ENCODE assay signal across 1 cellular context in the genomic region with DNA sequence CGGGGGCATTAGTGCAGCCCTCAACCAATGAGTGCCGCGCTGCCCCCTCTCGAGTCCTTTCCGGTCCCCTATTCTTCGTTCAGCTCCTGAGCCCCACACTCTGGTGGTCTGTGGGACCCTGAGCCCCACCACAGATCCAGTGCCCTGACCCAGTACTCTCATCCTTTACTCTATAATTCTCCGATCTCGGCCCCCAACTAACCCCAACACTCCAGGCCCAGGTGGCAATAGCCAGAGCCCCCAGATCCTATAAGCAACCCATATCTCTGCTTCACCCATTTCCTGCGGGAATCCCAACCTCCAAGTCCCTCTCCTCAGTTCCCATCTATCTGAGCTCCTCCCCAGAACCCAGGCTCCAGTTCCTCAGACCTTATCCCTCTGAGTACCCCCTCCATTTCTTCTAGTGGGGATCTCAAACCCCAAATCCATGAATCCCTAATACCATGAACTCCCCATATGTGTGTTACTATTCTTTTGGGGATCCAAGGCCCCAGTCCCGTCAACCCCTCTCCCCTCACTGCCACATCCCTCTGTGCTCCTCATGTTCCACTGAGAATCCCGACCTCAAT.
A peak's percentile ranks its signal among the peaks of the same experiment; 100 is the strongest.
TF ChIP-seq lines count a peak whose summit lies in the region.

No MANE protein-coding gene starts in this region.

TF ChIP-seq in K562, 482 proteins besides CTCF, POLR2A, EP300 and RAD21:
- TF ChIP-seq ETV1 (tag; conservative IDR thresholded peaks at IDR 0.05; ENCODE audit: low read depth): 0 out of 2 replicates have a peak, but pooled peaks have one; percentile 38
- peak in 1 of 2 experiments; percentile 5; a peak in 1 of 4 replicates for TF ChIP-seq MAZ (CRISPR knock-in tag; conservative IDR thresholded peaks at IDR 0.05 in 1 of 2, IDR thresholded peaks at IDR 0.05 in 1 of 2)
- TF ChIP-seq RBFOX2 (IDR thresholded peaks at IDR 0.05; ENCODE audit: low read depth, low read length): peak; percentile 60; the same call in 1 of the 2 replicates
- no peak for TF ChIP-seq HNRNPL (IDR thresholded peaks at IDR 0.05; ENCODE audit: low read depth, low read length)
- no peak for TF ChIP-seq MYC (IDR thresholded peaks at IDR 0.05; ENCODE audit: low read depth, low read length)
- peak; percentile 23; the same call in 1 of the 2 replicates for TF ChIP-seq MYC (CRISPR knock-in tag; IDR thresholded peaks at IDR 0.05; ENCODE audit: borderline replicate concordance, low read depth)
- TF ChIP-seq STAT6 (CRISPR knock-in tag; IDR thresholded peaks at IDR 0.05): 0 out of 2 replicates have a peak, but pooled peaks have one; percentile 26
- TF ChIP-seq ZNF253 (CRISPR knock-in tag; conservative IDR thresholded peaks at IDR 0.05): no peak
- TF ChIP-seq ZFPM2 (CRISPR knock-in tag; IDR thresholded peaks at IDR 0.05): no peak
- TF ChIP-seq ZC3H11A (IDR thresholded peaks at IDR 0.05; ENCODE audit: low read depth, low read length): no peak
- TF ChIP-seq, protein P1, sequence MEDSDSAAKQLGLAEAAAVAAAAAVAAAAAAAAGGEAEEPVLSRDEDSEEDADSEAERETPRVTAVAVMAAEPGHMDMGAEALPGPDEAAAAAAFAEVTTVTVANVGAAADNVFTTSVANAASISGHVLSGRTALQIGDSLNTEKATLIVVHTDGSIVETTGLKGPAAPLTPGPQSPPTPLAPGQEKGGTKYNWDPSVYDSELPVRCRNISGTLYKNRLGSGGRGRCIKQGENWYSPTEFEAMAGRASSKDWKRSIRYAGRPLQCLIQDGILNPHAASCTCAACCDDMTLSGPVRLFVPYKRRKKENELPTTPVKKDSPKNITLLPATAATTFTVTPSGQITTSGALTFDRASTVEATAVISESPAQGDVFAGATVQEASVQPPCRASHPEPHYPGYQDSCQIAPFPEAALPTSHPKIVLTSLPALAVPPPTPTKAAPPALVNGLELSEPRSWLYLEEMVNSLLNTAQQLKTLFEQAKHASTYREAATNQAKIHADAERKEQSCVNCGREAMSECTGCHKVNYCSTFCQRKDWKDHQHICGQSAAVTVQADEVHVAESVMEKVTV (CRISPR knock-in tag; IDR thresholded peaks at IDR 0.05): no peak
- 0 out of 2 replicates have a peak, but pooled peaks have one; percentile 24 for TF ChIP-seq SMARCE1 (IDR thresholded peaks at IDR 0.05)
- 0 out of 2 replicates have a peak, but pooled peaks have one; percentile 17 for TF ChIP-seq ZNF766 (CRISPR knock-in tag; conservative IDR thresholded peaks at IDR 0.05)
- TF ChIP-seq POLR3A (IDR thresholded peaks at IDR 0.05; ENCODE audit: borderline replicate concordance, extremely low read depth, insufficient read depth, insufficient read length): no peak
- TF ChIP-seq ELK1 (CRISPR knock-in tag; IDR thresholded peaks at IDR 0.05): no peak
- peak; percentile 77; the same call in 1 of the 2 replicates for TF ChIP-seq ZBTB7A (IDR thresholded peaks at IDR 0.05; ENCODE audit: borderline replicate concordance, control insufficient read depth, low read depth, low read length)
- TF ChIP-seq REST (CRISPR knock-in tag; IDR thresholded peaks at IDR 0.05; ENCODE audit: low read depth): peak; percentile 22; the same call in 1 of the 2 replicates
- TF ChIP-seq NR2F6 (CRISPR knock-in tag; IDR thresholded peaks at IDR 0.05): no peak
- TF ChIP-seq ZBTB17 (CRISPR knock-in tag; IDR thresholded peaks at IDR 0.05): no peak
- peak; percentile 58 for TF ChIP-seq POLR2G (IDR thresholded peaks at IDR 0.05; ENCODE audit: low read depth, low read length)
- no peak for TF ChIP-seq ZNF589 (CRISPR knock-in tag; IDR thresholded peaks at IDR 0.05; ENCODE audit: low read depth)
- no peak for TF ChIP-seq NFXL1 (CRISPR knock-in tag; IDR thresholded peaks at IDR 0.05)
- TF ChIP-seq HDAC3 (IDR thresholded peaks at IDR 0.05; ENCODE audit: borderline replicate concordance, partially characterized antibody): no peak
- TF ChIP-seq HSF4 (CRISPR knock-in tag; IDR thresholded peaks at IDR 0.05; ENCODE audit: borderline replicate concordance): no peak
- 0 out of 2 replicates have a peak, but pooled peaks have one; percentile 5 for TF ChIP-seq SMC3 (conservative IDR thresholded peaks at IDR 0.05; ENCODE audit: insufficient read depth, low read depth, low read length)
- TF ChIP-seq RBM25 (IDR thresholded peaks at IDR 0.05; ENCODE audit: low read depth, low read length, severe bottlenecking): peak; percentile 47
- TF ChIP-seq DPF2 (IDR thresholded peaks at IDR 0.05): 0 out of 2 replicates have a peak, but pooled peaks have one; percentile 46
- TF ChIP-seq CCAR2 (IDR thresholded peaks at IDR 0.05; ENCODE audit: low read depth, low read length): no peak
- TF ChIP-seq KDM5B (IDR thresholded peaks at IDR 0.05; ENCODE audit: insufficient replicate concordance, low read depth, low read length): peak; percentile 45
- no peak for TF ChIP-seq ERF (CRISPR knock-in tag; IDR thresholded peaks at IDR 0.05)
- TF ChIP-seq PHF8 (IDR thresholded peaks at IDR 0.05; ENCODE audit: borderline replicate concordance, low read length): peak; percentile 61; the same call in 1 of the 2 replicates
- no peak; the same call in 1 of the 2 replicates for TF ChIP-seq L3MBTL2 (IDR thresholded peaks at IDR 0.05)
- no peak for TF ChIP-seq CREB1 (IDR thresholded peaks at IDR 0.05)
- 0 out of 2 replicates have a peak, but pooled peaks have one; percentile 8 for TF ChIP-seq CREB1 (CRISPR knock-in tag; IDR thresholded peaks at IDR 0.05)
- TF ChIP-seq CREB3 (tag; conservative IDR thresholded peaks at IDR 0.05; ENCODE audit: low read depth): no peak
- peak; percentile 64 for TF ChIP-seq NFYB (IDR thresholded peaks at IDR 0.05; ENCODE audit: extremely low read depth, insufficient read length)
- TF ChIP-seq HDAC1 (IDR thresholded peaks at IDR 0.05): 0 out of 4 replicates have a peak, but pooled peaks of 1 of the 2 experiments have one; percentile 30
- TF ChIP-seq TFE3 (CRISPR knock-in tag; IDR thresholded peaks at IDR 0.05): no peak
- no peak for TF ChIP-seq ZNF444 (CRISPR knock-in tag; IDR thresholded peaks at IDR 0.05)
- TF ChIP-seq CHD1 (IDR thresholded peaks at IDR 0.05; ENCODE audit: low read length): peak; percentile 40
- peak; percentile 9 for TF ChIP-seq RBBP5 (IDR thresholded peaks at IDR 0.05; ENCODE audit: borderline replicate concordance, insufficient read depth, low read length, poor library complexity, severe bottlenecking)
- no peak for TF ChIP-seq ARID3B (CRISPR knock-in tag; IDR thresholded peaks at IDR 0.05; ENCODE audit: borderline replicate concordance)
- 0 out of 2 replicates have a peak, but pooled peaks have one; percentile 34 for TF ChIP-seq HDAC8 (tag; IDR thresholded peaks at IDR 0.05)
